In genomic region chr1:91133240-91133639, GRCh38 we compare ENCODE assay signal across 1 cellular context.
TF ChIP-seq lines count a peak whose summit lies in the region.

No MANE protein-coding gene starts in this region.

TF ChIP-seq in HepG2, 621 proteins besides CTCF, POLR2A, EP300 and RAD21:
- TF ChIP-seq, protein P1, sequence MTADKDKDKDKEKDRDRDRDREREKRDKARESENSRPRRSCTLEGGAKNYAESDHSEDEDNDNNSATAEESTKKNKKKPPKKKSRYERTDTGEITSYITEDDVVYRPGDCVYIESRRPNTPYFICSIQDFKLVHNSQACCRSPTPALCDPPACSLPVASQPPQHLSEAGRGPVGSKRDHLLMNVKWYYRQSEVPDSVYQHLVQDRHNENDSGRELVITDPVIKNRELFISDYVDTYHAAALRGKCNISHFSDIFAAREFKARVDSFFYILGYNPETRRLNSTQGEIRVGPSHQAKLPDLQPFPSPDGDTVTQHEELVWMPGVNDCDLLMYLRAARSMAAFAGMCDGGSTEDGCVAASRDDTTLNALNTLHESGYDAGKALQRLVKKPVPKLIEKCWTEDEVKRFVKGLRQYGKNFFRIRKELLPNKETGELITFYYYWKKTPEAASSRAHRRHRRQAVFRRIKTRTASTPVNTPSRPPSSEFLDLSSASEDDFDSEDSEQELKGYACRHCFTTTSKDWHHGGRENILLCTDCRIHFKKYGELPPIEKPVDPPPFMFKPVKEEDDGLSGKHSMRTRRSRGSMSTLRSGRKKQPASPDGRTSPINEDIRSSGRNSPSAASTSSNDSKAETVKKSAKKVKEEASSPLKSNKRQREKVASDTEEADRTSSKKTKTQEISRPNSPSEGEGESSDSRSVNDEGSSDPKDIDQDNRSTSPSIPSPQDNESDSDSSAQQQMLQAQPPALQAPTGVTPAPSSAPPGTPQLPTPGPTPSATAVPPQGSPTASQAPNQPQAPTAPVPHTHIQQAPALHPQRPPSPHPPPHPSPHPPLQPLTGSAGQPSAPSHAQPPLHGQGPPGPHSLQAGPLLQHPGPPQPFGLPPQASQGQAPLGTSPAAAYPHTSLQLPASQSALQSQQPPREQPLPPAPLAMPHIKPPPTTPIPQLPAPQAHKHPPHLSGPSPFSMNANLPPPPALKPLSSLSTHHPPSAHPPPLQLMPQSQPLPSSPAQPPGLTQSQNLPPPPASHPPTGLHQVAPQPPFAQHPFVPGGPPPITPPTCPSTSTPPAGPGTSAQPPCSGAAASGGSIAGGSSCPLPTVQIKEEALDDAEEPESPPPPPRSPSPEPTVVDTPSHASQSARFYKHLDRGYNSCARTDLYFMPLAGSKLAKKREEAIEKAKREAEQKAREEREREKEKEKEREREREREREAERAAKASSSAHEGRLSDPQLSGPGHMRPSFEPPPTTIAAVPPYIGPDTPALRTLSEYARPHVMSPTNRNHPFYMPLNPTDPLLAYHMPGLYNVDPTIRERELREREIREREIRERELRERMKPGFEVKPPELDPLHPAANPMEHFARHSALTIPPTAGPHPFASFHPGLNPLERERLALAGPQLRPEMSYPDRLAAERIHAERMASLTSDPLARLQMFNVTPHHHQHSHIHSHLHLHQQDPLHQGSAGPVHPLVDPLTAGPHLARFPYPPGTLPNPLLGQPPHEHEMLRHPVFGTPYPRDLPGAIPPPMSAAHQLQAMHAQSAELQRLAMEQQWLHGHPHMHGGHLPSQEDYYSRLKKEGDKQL (CRISPR knock-in tag; IDR thresholded peaks at IDR 0.05; ENCODE audit: low read depth): no peak
- no peak for TF ChIP-seq ZNF552 (CRISPR knock-in tag; IDR thresholded peaks at IDR 0.05; ENCODE audit: borderline replicate concordance)
- no peak for TF ChIP-seq HNF1A (IDR thresholded peaks at IDR 0.05; ENCODE audit: low read depth)
- no peak for TF ChIP-seq HNF1A (CRISPR knock-in tag; IDR thresholded peaks at IDR 0.05; ENCODE audit: borderline replicate concordance)
- TF ChIP-seq, protein P2, sequence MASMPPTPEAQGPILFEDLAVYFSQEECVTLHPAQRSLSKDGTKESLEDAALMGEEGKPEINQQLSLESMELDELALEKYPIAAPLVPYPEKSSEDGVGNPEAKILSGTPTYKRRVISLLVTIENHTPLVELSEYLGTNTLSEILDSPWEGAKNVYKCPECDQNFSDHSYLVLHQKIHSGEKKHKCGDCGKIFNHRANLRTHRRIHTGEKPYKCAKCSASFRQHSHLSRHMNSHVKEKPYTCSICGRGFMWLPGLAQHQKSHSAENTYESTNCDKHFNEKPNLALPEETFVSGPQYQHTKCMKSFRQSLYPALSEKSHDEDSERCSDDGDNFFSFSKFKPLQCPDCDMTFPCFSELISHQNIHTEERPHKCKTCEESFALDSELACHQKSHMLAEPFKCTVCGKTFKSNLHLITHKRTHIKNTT (CRISPR knock-in tag; IDR thresholded peaks at IDR 0.05): no peak
- no peak for TF ChIP-seq ZNF713 (CRISPR knock-in tag; IDR thresholded peaks at IDR 0.05)
- TF ChIP-seq FOXA1 (IDR thresholded peaks at IDR 0.05): no peak
- TF ChIP-seq FOXA1 (CRISPR knock-in tag; IDR thresholded peaks at IDR 0.05): no peak
- TF ChIP-seq CENPT (CRISPR knock-in tag; IDR thresholded peaks at IDR 0.05; ENCODE audit: low read depth): no peak
- TF ChIP-seq CEBPG (CRISPR knock-in tag; IDR thresholded peaks at IDR 0.05): no peak
- no peak for TF ChIP-seq MATR3 (CRISPR knock-in tag; IDR thresholded peaks at IDR 0.05)
- TF ChIP-seq, protein P3, sequence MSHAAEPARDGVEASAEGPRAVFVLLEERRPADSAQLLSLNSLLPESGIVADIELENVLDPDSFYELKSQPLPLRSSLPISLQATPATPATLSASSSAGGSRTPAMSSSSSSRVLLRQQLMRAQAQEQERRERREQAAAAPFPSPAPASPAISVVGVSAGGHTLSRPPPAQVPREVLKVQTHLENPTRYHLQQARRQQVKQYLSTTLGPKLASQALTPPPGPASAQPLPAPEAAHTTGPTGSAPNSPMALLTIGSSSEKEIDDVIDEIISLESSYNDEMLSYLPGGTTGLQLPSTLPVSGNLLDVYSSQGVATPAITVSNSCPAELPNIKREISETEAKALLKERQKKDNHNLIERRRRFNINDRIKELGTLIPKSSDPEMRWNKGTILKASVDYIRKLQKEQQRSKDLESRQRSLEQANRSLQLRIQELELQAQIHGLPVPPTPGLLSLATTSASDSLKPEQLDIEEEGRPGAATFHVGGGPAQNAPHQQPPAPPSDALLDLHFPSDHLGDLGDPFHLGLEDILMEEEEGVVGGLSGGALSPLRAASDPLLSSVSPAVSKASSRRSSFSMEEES (CRISPR knock-in tag; IDR thresholded peaks at IDR 0.05): no peak
- TF ChIP-seq, protein P4, sequence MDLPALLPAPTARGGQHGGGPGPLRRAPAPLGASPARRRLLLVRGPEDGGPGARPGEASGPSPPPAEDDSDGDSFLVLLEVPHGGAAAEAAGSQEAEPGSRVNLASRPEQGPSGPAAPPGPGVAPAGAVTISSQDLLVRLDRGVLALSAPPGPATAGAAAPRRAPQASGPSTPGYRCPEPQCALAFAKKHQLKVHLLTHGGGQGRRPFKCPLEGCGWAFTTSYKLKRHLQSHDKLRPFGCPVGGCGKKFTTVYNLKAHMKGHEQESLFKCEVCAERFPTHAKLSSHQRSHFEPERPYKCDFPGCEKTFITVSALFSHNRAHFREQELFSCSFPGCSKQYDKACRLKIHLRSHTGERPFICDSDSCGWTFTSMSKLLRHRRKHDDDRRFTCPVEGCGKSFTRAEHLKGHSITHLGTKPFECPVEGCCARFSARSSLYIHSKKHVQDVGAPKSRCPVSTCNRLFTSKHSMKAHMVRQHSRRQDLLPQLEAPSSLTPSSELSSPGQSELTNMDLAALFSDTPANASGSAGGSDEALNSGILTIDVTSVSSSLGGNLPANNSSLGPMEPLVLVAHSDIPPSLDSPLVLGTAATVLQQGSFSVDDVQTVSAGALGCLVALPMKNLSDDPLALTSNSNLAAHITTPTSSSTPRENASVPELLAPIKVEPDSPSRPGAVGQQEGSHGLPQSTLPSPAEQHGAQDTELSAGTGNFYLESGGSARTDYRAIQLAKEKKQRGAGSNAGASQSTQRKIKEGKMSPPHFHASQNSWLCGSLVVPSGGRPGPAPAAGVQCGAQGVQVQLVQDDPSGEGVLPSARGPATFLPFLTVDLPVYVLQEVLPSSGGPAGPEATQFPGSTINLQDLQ (CRISPR knock-in tag; IDR thresholded peaks at IDR 0.05): no peak
- no peak for TF ChIP-seq MIER2 (CRISPR knock-in tag; IDR thresholded peaks at IDR 0.05)
- no peak for TF ChIP-seq ZBTB34 (CRISPR knock-in tag; IDR thresholded peaks at IDR 0.05)
- TF ChIP-seq ZNF33B (CRISPR knock-in tag; IDR thresholded peaks at IDR 0.05): no peak
- TF ChIP-seq ETV5 (CRISPR knock-in tag; IDR thresholded peaks at IDR 0.05; ENCODE audit: borderline replicate concordance): no peak
- no peak for TF ChIP-seq PHF20 (CRISPR knock-in tag; IDR thresholded peaks at IDR 0.05)
- no peak for TF ChIP-seq PAF1 (CRISPR knock-in tag; IDR thresholded peaks at IDR 0.05)
- TF ChIP-seq PHB2 (IDR thresholded peaks at IDR 0.05; ENCODE audit: partially characterized antibody): no peak
TF ChIP-seq in HepG2: peak in this region for 0.
